ENCODE assay signal across 8 cellular contexts in genomic region chr16:67966549-67967182, GRCh38. TPM values are rescaled to one million over a fixed set of nuclear protein-coding genes. Genes with fewer than 3 reads are reported as not detected.
DNase-seq lines count a peak whose midpoint lies in the region; ATAC-seq and TF ChIP-seq lines count a peak whose summit lies in the region.

No MANE protein-coding gene starts in this region.

- peak overlapping the region; percentile 71 for H3K4me3 ChIP-seq in GM12865 (ENCODE audit: low read depth, low read length)
- peak overlapping the region; percentile 69 to 85 for H3K4me3 ChIP-seq in Panc1 (ENCODE audit: low read depth in 2 of 2, low read length in 2 of 2)
- H3K4me3 ChIP-seq in osteoblast (ENCODE audit: insufficient read depth, low read length), result peak overlapping the region; percentile 94

- peaks cover 52% of the 10 kb centered on the region for H4K20me1 ChIP-seq in osteoblast (ENCODE audit: insufficient read depth, low read length)

- peak overlapping the region; percentile 88; the same call in 1 of the 2 replicates for H3K27ac ChIP-seq in Panc1 (ENCODE audit: low read length)
- H3K27ac ChIP-seq in epithelial cell of prostate, result peak overlapping the region; percentile 77
- peak overlapping the region; percentile 89 for H3K27ac ChIP-seq in osteoblast (ENCODE audit: low read depth, low read length)

- H3K4me1 ChIP-seq in Panc1 (ENCODE audit: control insufficient read depth, insufficient read depth, low read length) (peaks cover 15% of the 10 kb centered on the region), osteoblast (ENCODE audit: insufficient read depth, low read length) (peaks cover 33% of the 10 kb centered on the region)

- POLR2A ChIA-PET in Panc1 (lab: Charles Lee), result interaction anchor here (0.6 kb wide), 1 partner anchor 308 kb away, joined by 19 read pairs; no protein-coding TSS in a partner anchor

- ATAC-seq in Panc1, result no peak
- no peak for ATAC-seq in HG03139 (IDR thresholded peaks at IDR 0.05; ENCODE audit: unreplicated experiment)

- no peak for TF ChIP-seq CTCF in GM12865 (IDR thresholded peaks at IDR 0.05; ENCODE audit: insufficient read depth, low read depth, low read length, missing control alignments)
- TF ChIP-seq CTCF in Panc1 (IDR thresholded peaks at IDR 0.05), result no peak
- TF ChIP-seq CTCF in osteoblast (IDR thresholded peaks at IDR 0.05; ENCODE audit: extremely low read depth, low read depth, low read length), result no peak

- DNase-seq in GM12865 (ENCODE audit: low read depth), result no peak
- no peak for DNase-seq in Panc1 (ENCODE audit: low read depth, low spot score)
- DNase-seq in epithelial cell of prostate (ENCODE audit: low read depth, low spot score), result no peak
- peak; percentile 96 for DNase-seq in osteoblast (ENCODE audit: insufficient read length, low spot score, missing footprints)
- DNase-seq in GM19240 (ENCODE audit: insufficient read length, low spot score), result no peak
- no peak for DNase-seq in activated effector memory CD4-positive, alpha-beta T cell treated with Interleukin-2 at 50 U/mL for 16 hours
- DNase-seq in stimulated activated CD8-positive, alpha-beta memory T cell treated with anti-CD3 and anti-CD28 coated beads, Interleukin-4, amount 100 ng/mL, for 48 hours, result no peak

- H3K36me3 ChIP-seq in Panc1 (ENCODE audit: control insufficient read depth, insufficient read depth, low read length) (no peaks in the 10 kb centered on the region), osteoblast (ENCODE audit: insufficient read depth, low read length) (peaks cover 30% of the 10 kb centered on the region)

- CTCF ChIA-PET in Panc1 (lab: Charles Lee), result no interaction called here

- H3K9me3 ChIP-seq in Panc1 (ENCODE audit: control insufficient read depth, insufficient read depth, low read depth, low read length) (no peaks in the 10 kb centered on the region), osteoblast (ENCODE audit: low read depth, low read length) (no peaks in the 10 kb centered on the region)

- H2AFZ ChIP-seq in osteoblast (ENCODE audit: low read length), result no peak overlapping the region

- H3K4me2 ChIP-seq in osteoblast (ENCODE audit: insufficient read depth, low read length), result peak overlapping the region; percentile 96

- in situ Hi-C loops in Panc1 (cut with HindIII; ENCODE audit: low pct_unique_long_range_greater_than_20kb, low sequenced_read_pairs), result no loop called here

- BruUV-seq in Panc1 (replicated peaks; lab: Mats Ljungman, UMichigan), result no TSS peak

- intact Hi-C loops in Panc1 (cut with micrococcal nuclease; ENCODE audit: unreplicated experiment), result no loop called here

- H3K27me3 ChIP-seq in Panc1 (ENCODE audit: control insufficient read depth, insufficient read depth, low read length) (no peaks in the 10 kb centered on the region), osteoblast (ENCODE audit: insufficient read depth, low read length) (no peaks in the 10 kb centered on the region)

- peaks cover 66% of the 10 kb centered on the region for H3K79me2 ChIP-seq in osteoblast (ENCODE audit: insufficient read depth, low read length)

RNA-seq across cellular contexts. Expression of gene SLC12A4, which starts 1.8 kb away (rescaled TPM):
- 31.8 TPM for total RNA-seq in Panc1 (2021; ENCODE audit: unreplicated experiment)
- polyA plus RNA-seq in Panc1 (2012; ENCODE audit: insufficient read length), result 42.0 TPM
- total RNA-seq in osteoblast, result 79.3 and 82.2 TPM in 2 replicates

RNA-seq across cellular contexts. Expression of gene DPEP3, which starts 13.6 kb away (rescaled TPM):
- not detected for total RNA-seq in Panc1 (2021; ENCODE audit: unreplicated experiment)
- polyA plus RNA-seq in Panc1 (2012; ENCODE audit: insufficient read length), result not detected
- total RNA-seq in osteoblast, result not detected in 2 replicates

RNA-seq across cellular contexts. Expression of gene LCAT, which starts 22.7 kb away (rescaled TPM):
- total RNA-seq in Panc1 (2021; ENCODE audit: unreplicated experiment), result 14.0 TPM
- polyA plus RNA-seq in Panc1 (2012; ENCODE audit: insufficient read length), result 7.5 TPM
- 6.9 and 8.8 TPM in 2 replicates for total RNA-seq in osteoblast

RNA-seq across cellular contexts. Expression of gene PSMB10, which starts 30.0 kb away (rescaled TPM):
- 47.7 TPM for total RNA-seq in Panc1 (2021; ENCODE audit: unreplicated experiment)
- 80.8 TPM for polyA plus RNA-seq in Panc1 (2012; ENCODE audit: insufficient read length)
- total RNA-seq in osteoblast, result 44.5 and 47.0 TPM in 2 replicates

RNA-seq across cellular contexts. Expression of gene DPEP2, which starts 32.6 kb away (rescaled TPM):
- total RNA-seq in Panc1 (2021; ENCODE audit: unreplicated experiment), result not detected
- not detected for polyA plus RNA-seq in Panc1 (2012; ENCODE audit: insufficient read length)
- total RNA-seq in osteoblast, result not detected in 2 replicates
